ENCODE assay signal across 8 cellular contexts in the genomic region with DNA sequence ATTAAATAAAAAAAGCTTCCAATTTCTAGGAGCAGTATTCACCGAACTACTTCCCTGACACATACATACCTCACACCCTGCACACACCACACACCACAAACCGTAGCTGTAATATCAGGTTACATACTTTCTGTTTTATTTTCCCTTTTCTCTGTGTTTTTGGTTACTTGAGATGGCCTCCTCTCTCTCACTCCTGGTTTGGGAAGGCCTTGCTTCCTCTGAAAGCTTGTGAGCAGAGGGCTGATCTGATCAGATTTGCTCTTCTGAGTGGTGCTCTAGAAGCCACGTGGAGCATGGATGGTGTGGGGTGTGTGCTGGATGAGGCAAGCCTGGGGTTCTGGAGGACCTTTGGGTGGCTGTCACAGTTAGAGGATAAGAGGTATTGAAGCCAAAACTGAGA. TPM values are rescaled to one million over a fixed set of nuclear protein-coding genes. Genes with fewer than 3 reads are reported as not detected.
DNase-seq lines count a peak whose midpoint lies in the region; ATAC-seq and TF ChIP-seq lines count a peak whose summit lies in the region.

No MANE protein-coding gene starts in this region.

- peak overlapping the region; percentile 40 for H3K27ac ChIP-seq in AG04450 (ENCODE audit: low read depth, low read length)
- no peak overlapping the region for H3K27ac ChIP-seq in H9 (ENCODE audit: insufficient read length, low read depth, low read length)

- H3K14ac ChIP-seq in H9 (ENCODE audit: insufficient read depth, low read length): no peak overlapping the region

- H3T11ph ChIP-seq in H9 (ENCODE audit: low read length): no peak overlapping the region

- no peak overlapping the region for H3K9ac ChIP-seq in H9 (ENCODE audit: extremely low read depth, insufficient read length, low read length)

- H4K20me1 ChIP-seq in H9 (ENCODE audit: control insufficient read depth, insufficient read depth, insufficient read length): no peaks in the 10 kb centered on the region

- H3K27me3 Mint-ChIP-seq in activated naive CD8-positive, alpha-beta T cell treated with anti-CD3 and anti-CD28 coated beads for 36 hours: peaks cover 9% of the 10 kb centered on the region
- no peaks in the 10 kb centered on the region for H3K27me3 Mint-ChIP-seq in H9 (ENCODE audit: low read depth)

- H2AFZ ChIP-seq in H9 (ENCODE audit: low read length): no peak overlapping the region

- no peaks in the 10 kb centered on the region for H3K36me3 Mint-ChIP-seq in activated naive CD8-positive, alpha-beta T cell treated with anti-CD3 and anti-CD28 coated beads for 36 hours
- H3K36me3 Mint-ChIP-seq in H9 (ENCODE audit: insufficient read depth in 1 of 3, low read depth in 3 of 3): peaks cover 9 to 15% (median 14%) of the 10 kb centered on the region in 3 experiments; a peak in 6 of 7 replicates

- no peaks in the 10 kb centered on the region for H3K27me3 ChIP-seq in AG04450 (ENCODE audit: control insufficient read depth, insufficient read depth, low read length)
- H3K27me3 ChIP-seq in H9 (ENCODE audit: insufficient read depth, low read length): no peaks in the 10 kb centered on the region

- peak; percentile 90 for ATAC-seq in GM19324 (IDR thresholded peaks at IDR 0.05; ENCODE audit: low FRiP score, unreplicated experiment)
- ATAC-seq in HG03097 (IDR thresholded peaks at IDR 0.05; ENCODE audit: low FRiP score, unreplicated experiment): peak; percentile 96

- H2BK120ac ChIP-seq in H9 (ENCODE audit: low read depth, low read length, poor library complexity, severe bottlenecking): no peak overlapping the region

- no peak overlapping the region for H3K23ac ChIP-seq in H9 (ENCODE audit: insufficient read length, low read depth, low read length)

- H2BK15ac ChIP-seq in H9 (ENCODE audit: low read depth, low read length): no peak overlapping the region

- H3K9me3 Mint-ChIP-seq in activated naive CD8-positive, alpha-beta T cell treated with anti-CD3 and anti-CD28 coated beads for 36 hours: no peaks in the 10 kb centered on the region
- H3K9me3 Mint-ChIP-seq in H9: no peaks in the 10 kb centered on the region

- no peaks in the 10 kb centered on the region for H3K79me1 ChIP-seq in H9 (ENCODE audit: insufficient read depth, low read depth, low read length, poor library complexity, severe bottlenecking)

- DNase-seq in AG04450 (ENCODE audit: low read depth, low spot score) (no peak), anterior cingulate cortex (lab: John Stamatoyannopoulos, UW) (no peak), mesenteric fat pad (ENCODE audit: low spot score) (no peak), hippocampal formation (lab: John Stamatoyannopoulos, UW) (no peak), H9 (no peak)
- peak; percentile 33 for DNase-seq in activated naive CD8-positive, alpha-beta T cell treated with anti-CD3 and anti-CD28 coated beads for 36 hours

- H3K23me2 ChIP-seq in H9 (ENCODE audit: insufficient read length, low read depth, low read length, poor library complexity, severe bottlenecking): no peaks in the 10 kb centered on the region

- H3K4me1 ChIP-seq in H9 (ENCODE audit: insufficient read depth, low read length): no peaks in the 10 kb centered on the region; the same call in 1 of the 2 replicates

- POLR2A ChIA-PET in AG04450 (lab: Yijun Ruan, JAX): no interaction called here

- no peak overlapping the region for H3K18ac ChIP-seq in H9 (ENCODE audit: insufficient read length, low read depth, low read length)

- peak overlapping the region; percentile 77 for H3K27ac Mint-ChIP-seq in activated naive CD8-positive, alpha-beta T cell treated with anti-CD3 and anti-CD28 coated beads for 36 hours
- peak overlapping the region in 1 of 3 experiments; percentile 62; a peak in 3 of 7 replicates for H3K27ac Mint-ChIP-seq in H9

- no peak overlapping the region for H3K4me2 ChIP-seq in H9 (ENCODE audit: insufficient read depth, insufficient read length, low read length)

- no peak overlapping the region for H2AK5ac ChIP-seq in H9 (ENCODE audit: insufficient read length, low read length)

- H2BK5ac ChIP-seq in H9 (ENCODE audit: insufficient read length, low read length): no peak overlapping the region

- no peaks in the 10 kb centered on the region for H3K79me2 ChIP-seq in H9 (ENCODE audit: insufficient read depth, low read length)

- no peak overlapping the region for H3K4me3 ChIP-seq in AG04450 (ENCODE audit: low read depth, low read length)

- no peak overlapping the region for H2BK12ac ChIP-seq in H9 (ENCODE audit: insufficient read length, low read depth, low read length)

- H3K4ac ChIP-seq in H9 (ENCODE audit: low read depth, low read length): no peak overlapping the region

- WGBS in H9 (ENCODE audit: extremely low coverage, insufficient read length, low lambda C conversion rate): no CpG with 5 or more reads among the region's 3 CpGs

- H2BK20ac ChIP-seq in H9 (ENCODE audit: low read depth, low read length, poor library complexity, severe bottlenecking): no peak overlapping the region

- H4K5ac ChIP-seq in H9 (ENCODE audit: insufficient read length, low read depth, low read length): no peak overlapping the region

- no peaks in the 10 kb centered on the region for H3K9me3 ChIP-seq in AG04450 (ENCODE audit: control insufficient read depth, insufficient read depth, low read length)
- H3K9me3 ChIP-seq in H9 (ENCODE audit: control insufficient read depth, low read depth, low read length): no peaks in the 10 kb centered on the region

- CTCF ChIA-PET in AG04450 (lab: Charles Lee): interaction anchor here (0.8 to 1.4 kb wide), 3 partner anchors 16 to 175 kb away, joined by 3 to 4 read pairs (median 3); no protein-coding TSS in a partner anchor

- peak overlapping the region; percentile 5 for H3K4me3 Mint-ChIP-seq in activated naive CD8-positive, alpha-beta T cell treated with anti-CD3 and anti-CD28 coated beads for 36 hours
- no peak overlapping the region for H3K4me3 Mint-ChIP-seq in H9

- H4K91ac ChIP-seq in H9 (ENCODE audit: insufficient read length, low read depth, low read length): no peak overlapping the region

- no peak overlapping the region for H4K8ac ChIP-seq in H9 (replicated peaks; ENCODE audit: insufficient read length, low read depth, low read length)

- H3K4me1 Mint-ChIP-seq in activated naive CD8-positive, alpha-beta T cell treated with anti-CD3 and anti-CD28 coated beads for 36 hours: peaks cover 21% of the 10 kb centered on the region
- H3K4me1 Mint-ChIP-seq in H9: peaks cover 17 to 22% of the 10 kb centered on the region in 2 experiments

- TF ChIP-seq CTCF in AG04450 (IDR thresholded peaks at IDR 0.05; ENCODE audit: low read depth, low read length): no peak
- TF ChIP-seq CTCF in H9 (conservative IDR thresholded peaks at IDR 0.05): no peak

- no peak overlapping the region for H3K56ac ChIP-seq in H9 (ENCODE audit: insufficient read length, low read depth, low read length)

RNA-seq across cellular contexts. Expression of a gene that starts 20.9 kb away (rescaled TPM):
- polyA plus RNA-seq in AG04450 (2011; rRNA removed): 32.1 and 34.0 TPM in 2 replicates
- 59.4 and 94.0 TPM in 2 replicates for polyA minus RNA-seq in AG04450 (2011; rRNA and poly(A)+ RNA removed)
- total RNA-seq in activated naive CD8-positive, alpha-beta T cell treated with anti-CD3 and anti-CD28 coated beads for 36 hours: 10 to 100 TPM; 35.8 to 41.6 TPM
- 193 TPM for total RNA-seq in mesenteric fat pad
- 79.7 and 82.3 TPM in 2 replicates for total RNA-seq in H9 (2021)
